Comparison of ENCODE assay signal across 8 cellular contexts in the genomic region with DNA sequence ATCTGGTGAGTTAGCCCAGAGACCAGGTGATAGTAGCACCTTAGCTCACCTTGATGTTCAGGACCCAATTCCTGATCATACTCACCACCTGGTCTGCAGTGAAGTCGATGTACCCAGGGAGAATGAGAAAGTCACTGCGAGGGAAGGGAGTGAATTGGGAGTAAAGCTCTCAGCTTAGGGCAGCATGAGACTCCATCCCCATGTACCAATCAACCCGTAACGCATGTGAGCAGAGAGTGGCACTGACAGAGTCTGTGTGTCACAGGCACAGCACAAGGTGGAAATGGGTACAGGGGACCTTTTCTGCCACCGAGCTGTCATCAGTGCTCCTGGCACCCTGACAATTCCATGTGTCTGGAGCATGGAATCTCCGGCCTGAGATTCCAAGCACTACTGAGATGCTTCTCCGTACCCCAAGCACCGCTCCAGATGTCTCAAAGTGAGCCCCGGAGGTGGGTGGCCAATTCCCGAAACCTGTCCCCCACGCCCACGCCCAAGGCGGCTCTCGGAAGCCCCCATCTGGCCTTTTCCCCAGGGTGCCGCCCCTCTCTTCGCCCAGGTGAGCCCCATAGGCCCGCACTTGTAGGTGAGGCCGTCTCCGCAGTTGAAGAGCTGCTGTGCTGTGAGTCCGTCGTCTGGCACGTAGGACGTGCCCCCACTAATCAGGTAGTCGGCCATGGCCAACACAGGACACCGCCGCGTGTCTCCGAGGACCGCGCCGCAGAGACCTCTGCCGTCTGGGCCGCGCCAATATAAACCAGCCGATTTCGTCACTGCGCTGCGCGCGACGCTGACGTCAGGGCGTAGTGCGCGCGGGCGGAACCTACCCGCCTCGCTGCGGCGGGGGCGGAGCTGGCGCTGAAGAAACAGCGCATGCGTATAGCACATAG. TPM values are rescaled to one million over a fixed set of nuclear protein-coding genes. Genes with fewer than 3 reads are reported as not detected.
DNase-seq lines count a peak whose midpoint lies in the region; ATAC-seq and TF ChIP-seq lines count a peak whose summit lies in the region.

A gene (minus strand): TSS at position 726 of the 890 bp plus-strand sequence. CDS start 48 bp downstream, at position 678.

- intact Hi-C loops in dorsolateral prefrontal cortex (cut with DNase I) (loop anchor here in 1 of 2 donors (10.0 kb wide), 1 partner anchor 386 kb away; a partner anchor contains a TSS), right lobe of liver (cut with DNase I) (no loop called here)

- H3K4me1 ChIP-seq in right lobe of liver: peaks cover 0 to 9% (median 4%) of the 10 kb centered on the region in 4 donors

- H3K4me3 ChIP-seq in dorsolateral prefrontal cortex (peak within 1 kb of the TSS; percentile 55 to 99 (median 82)), right lobe of liver (peak within 1 kb of the TSS; percentile 60 to 74 (median 60))

- DNase-seq in C1 segment of cervical spinal cord (lab: John Stamatoyannopoulos, UW) (peak; percentile 12 to 92 (median 86)), NCI-H774 (lab: John Stamatoyannopoulos, UW) (peak; percentile 80), dorsolateral prefrontal cortex (peak; percentile 93 to 97 (median 95)), right lobe of liver (peak; percentile 94 to 95 (median 95))
- peak; percentile 89 to 91 for DNase-seq in activated CD4-positive, alpha-beta T cell treated with anti-CD3 and anti-CD28 coated beads, Interleukin-2, amount 50 U/mL, for 4 hours
- peak; percentile 94 for DNase-seq in stimulated activated CD4-positive, alpha-beta T cell treated with anti-CD3 and anti-CD28 coated beads, Interleukin-4, amount 100 ng/mL, for 24 hours

- no peaks in the 10 kb centered on the region for H3K9me3 ChIP-seq in right lobe of liver

- peaks cover 0 to 56% (median 21%) of the 10 kb centered on the region in 4 donors for H3K36me3 ChIP-seq in right lobe of liver

- TF ChIP-seq POLR2A in right lobe of liver (IDR thresholded peaks at IDR 0.05): peak; percentile 97

- ATAC-seq in GM19351 (IDR thresholded peaks at IDR 0.05; ENCODE audit: unreplicated experiment) (peak; percentile 92), HG03520 (IDR thresholded peaks at IDR 0.05; ENCODE audit: unreplicated experiment) (peak; percentile 80), right lobe of liver (peak; percentile 95 to 98 (median 95))

- H3K27me3 ChIP-seq in dorsolateral prefrontal cortex (no peaks in the 10 kb centered on the region), right lobe of liver (no peaks in the 10 kb centered on the region)

- peak within 1 kb of the TSS; percentile 72 to 98 (median 93) for H3K27ac ChIP-seq in dorsolateral prefrontal cortex
- peak within 1 kb of the TSS; percentile 66 to 85 (median 82) for H3K27ac ChIP-seq in right lobe of liver

- TF ChIP-seq CTCF in dorsolateral prefrontal cortex (IDR thresholded peaks at IDR 0.05 in 54 of 56, conservative IDR thresholded peaks at IDR 0.05 in 2 of 56; ENCODE audit: low read depth in 1 of 56, partially characterized antibody in 56 of 56) (peak in 48 of 56 donors; percentile 9 to 71 (median 42)), right lobe of liver (IDR thresholded peaks at IDR 0.05) (peak in 3 of 4 donors; percentile 9 to 28 (median 26))

- 0% methylated on average over 4 of the region's 55 CpGs for WGBS in right lobe of liver (ENCODE audit: insufficient coverage, low coverage, low lambda C conversion rate, missing lambda C conversion rate)

RNA-seq across cellular contexts. Expression of the gene that starts here (rescaled TPM):
- total RNA-seq in dorsolateral prefrontal cortex: 10 to 100 TPM; 36.9 to 82.7 (median 56.0) TPM
- total RNA-seq in right lobe of liver: 10 to 100 TPM; 32.0 to 57.3 (median 39.0) TPM

Comparison
In these comparisons a context has a peak if more than half of its experiments do, and no peak if none do; other contexts are left out.
1. Peak in every context shown above with its lines: DNase-seq, ATAC-seq, H3K4me3 ChIP-seq and H3K27ac ChIP-seq.